ENCODE assay signal across 8 cellular contexts in genomic region chr1:57276916-57277315, GRCh38.
"Had no signal": no experiment of that assay in that cellular context is flagged by ENCODE, and none has a peak within 500 bp of the region (broad histone marks: within the 10 kb centered on the region; RNA-seq: fewer than 3 reads in every experiment).

No MANE protein-coding gene starts in this region.

- H3K4me3 ChIP-seq: GM23338 had no signal

- FAIRE-seq: H1, H54 had no signal

- H2AFZ ChIP-seq: GM23338 had no signal

- H3K27ac ChIP-seq: HL-60, KMS-11 had no signal

- H3K9ac ChIP-seq: KMS-11 had no signal

- H3K4me2 ChIP-seq: GM23338, KMS-11 had no signal

- DNase-seq: H9, HCEC 1CT, KBM-7 had no signal

- ATAC-seq: GM23338 had no signal
